ENCODE assay signal across 1 cellular context in the genomic region with DNA sequence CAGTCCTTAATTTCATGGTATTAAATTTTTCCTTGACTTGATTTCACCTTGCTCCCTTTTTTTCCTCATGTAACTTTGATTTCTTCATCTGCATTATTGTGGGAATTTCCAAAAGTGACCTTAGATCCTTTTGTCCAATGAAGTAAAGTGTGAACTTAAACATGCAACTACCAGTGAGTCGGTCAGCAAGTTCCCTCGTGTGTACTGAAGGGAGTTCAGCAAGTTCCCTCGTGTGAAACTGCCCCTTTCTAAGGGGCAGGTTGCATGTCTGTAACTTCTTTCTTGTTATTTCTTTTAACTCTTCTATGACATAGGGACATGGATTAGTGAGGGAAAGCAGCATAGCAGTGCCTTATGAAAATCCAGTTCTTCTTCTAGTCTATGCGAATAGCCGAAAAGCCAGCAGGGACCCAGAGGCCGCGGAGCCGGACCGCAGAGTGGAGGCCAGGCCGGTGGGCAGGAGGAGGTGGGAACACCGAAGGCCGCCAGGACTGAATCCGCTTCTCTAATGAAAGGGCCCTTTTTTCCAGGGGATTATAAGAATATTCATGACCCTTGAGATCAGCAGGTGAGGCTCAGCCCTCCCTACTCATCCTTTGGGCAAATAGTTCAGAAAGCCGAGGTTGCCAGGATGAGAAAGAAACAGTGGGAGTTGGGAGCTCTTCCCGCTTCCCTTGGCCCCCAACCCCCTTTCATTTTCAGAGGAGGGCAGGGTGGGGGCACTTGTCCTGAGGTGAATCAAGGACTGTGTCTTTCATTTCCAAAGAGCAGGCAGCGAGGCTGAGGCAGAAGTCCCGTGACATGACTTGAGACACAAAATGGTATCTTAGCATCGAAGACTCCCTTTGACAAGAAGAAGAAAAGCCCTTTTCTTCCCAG.
TF ChIP-seq lines count a peak whose summit lies in the region.

No MANE protein-coding gene starts in this region.

TF ChIP-seq in GM23338, 12 proteins besides CTCF, POLR2A, EP300 and RAD21 (continued from another document):
- TF ChIP-seq, protein P1, sequence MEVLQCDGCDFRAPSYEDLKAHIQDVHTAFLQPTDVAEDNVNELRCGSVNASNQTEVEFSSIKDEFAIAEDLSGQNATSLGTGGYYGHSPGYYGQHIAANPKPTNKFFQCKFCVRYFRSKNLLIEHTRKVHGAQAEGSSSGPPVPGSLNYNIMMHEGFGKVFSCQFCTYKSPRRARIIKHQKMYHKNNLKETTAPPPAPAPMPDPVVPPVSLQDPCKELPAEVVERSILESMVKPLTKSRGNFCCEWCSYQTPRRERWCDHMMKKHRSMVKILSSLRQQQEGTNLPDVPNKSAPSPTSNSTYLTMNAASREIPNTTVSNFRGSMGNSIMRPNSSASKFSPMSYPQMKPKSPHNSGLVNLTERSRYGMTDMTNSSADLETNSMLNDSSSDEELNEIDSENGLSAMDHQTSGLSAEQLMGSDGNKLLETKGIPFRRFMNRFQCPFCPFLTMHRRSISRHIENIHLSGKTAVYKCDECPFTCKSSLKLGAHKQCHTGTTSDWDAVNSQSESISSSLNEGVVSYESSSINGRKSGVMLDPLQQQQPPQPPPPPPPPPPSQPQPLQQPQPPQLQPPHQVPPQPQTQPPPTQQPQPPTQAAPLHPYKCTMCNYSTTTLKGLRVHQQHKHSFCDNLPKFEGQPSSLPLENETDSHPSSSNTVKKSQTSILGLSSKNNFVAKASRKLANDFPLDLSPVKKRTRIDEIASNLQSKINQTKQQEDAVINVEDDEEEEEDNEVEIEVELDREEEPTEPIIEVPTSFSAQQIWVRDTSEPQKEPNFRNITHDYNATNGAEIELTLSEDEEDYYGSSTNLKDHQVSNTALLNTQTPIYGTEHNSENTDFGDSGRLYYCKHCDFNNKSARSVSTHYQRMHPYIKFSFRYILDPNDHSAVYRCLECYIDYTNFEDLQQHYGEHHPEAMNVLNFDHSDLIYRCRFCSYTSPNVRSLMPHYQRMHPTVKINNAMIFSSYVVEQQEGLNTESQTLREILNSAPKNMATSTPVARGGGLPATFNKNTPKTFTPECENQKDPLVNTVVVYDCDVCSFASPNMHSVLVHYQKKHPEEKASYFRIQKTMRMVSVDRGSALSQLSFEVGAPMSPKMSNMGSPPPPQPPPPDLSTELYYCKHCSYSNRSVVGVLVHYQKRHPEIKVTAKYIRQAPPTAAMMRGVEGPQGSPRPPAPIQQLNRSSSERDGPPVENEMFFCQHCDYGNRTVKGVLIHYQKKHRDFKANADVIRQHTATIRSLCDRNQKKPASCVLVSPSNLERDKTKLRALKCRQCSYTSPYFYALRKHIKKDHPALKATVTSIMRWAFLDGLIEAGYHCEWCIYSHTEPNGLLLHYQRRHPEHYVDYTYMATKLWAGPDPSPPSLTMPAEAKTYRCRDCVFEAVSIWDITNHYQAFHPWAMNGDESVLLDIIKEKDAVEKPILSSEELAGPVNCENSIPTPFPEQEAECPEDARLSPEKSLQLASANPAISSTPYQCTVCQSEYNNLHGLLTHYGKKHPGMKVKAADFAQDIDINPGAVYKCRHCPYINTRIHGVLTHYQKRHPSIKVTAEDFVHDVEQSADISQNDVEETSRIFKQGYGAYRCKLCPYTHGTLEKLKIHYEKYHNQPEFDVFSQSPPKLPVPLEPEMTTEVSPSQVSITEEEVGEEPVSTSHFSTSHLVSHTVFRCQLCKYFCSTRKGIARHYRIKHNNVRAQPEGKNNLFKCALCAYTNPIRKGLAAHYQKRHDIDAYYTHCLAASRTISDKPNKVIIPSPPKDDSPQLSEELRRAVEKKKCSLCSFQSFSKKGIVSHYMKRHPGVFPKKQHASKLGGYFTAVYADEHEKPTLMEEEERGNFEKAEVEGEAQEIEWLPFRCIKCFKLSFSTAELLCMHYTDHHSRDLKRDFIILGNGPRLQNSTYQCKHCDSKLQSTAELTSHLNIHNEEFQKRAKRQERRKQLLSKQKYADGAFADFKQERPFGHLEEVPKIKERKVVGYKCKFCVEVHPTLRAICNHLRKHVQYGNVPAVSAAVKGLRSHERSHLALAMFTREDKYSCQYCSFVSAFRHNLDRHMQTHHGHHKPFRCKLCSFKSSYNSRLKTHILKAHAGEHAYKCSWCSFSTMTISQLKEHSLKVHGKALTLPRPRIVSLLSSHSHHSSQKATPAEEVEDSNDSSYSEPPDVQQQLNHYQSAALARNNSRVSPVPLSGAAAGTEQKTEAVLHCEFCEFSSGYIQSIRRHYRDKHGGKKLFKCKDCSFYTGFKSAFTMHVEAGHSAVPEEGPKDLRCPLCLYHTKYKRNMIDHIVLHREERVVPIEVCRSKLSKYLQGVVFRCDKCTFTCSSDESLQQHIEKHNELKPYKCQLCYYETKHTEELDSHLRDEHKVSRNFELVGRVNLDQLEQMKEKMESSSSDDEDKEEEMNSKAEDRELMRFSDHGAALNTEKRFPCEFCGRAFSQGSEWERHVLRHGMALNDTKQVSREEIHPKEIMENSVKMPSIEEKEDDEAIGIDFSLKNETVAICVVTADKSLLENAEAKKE (CRISPR knock-in tag; IDR thresholded peaks at IDR 0.05), result no peak
- TF ChIP-seq STAT1 (IDR thresholded peaks at IDR 0.05; ENCODE audit: unreplicated experiment) (no peak), EZH2phosphoT487 (IDR thresholded peaks at IDR 0.05; ENCODE audit: unreplicated experiment) (no peak), POLR2AphosphoS5 (IDR thresholded peaks at IDR 0.05; ENCODE audit: low read depth) (no peak), ZNF114 (CRISPR knock-in tag; IDR thresholded peaks at IDR 0.05) (no peak)
